Comparison of ENCODE assay signal across 20 cellular contexts in the genomic region with DNA sequence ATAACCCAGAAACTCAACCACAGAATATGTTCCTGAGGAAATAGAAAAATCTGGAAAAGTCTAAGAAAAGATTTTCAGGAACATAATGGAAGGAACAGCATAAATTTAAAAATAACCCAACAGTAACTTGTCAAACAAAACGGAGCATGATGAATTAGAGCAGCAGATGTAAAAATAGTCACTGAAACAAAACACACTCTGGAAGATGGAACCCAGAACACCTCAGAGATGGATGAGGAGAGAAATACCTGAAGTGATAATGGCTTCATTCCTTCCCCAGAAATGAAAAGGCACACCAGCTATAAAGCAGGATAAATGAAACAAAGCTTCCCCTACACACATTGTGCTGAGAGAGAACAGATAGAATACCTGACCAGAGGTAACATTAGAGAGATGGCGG. TPM values are rescaled to one million over a fixed set of nuclear protein-coding genes. Genes with fewer than 3 reads are reported as not detected.
DNase-seq lines count a peak whose midpoint lies in the region; ATAC-seq and TF ChIP-seq lines count a peak whose summit lies in the region.
"Had no signal": no experiment of that assay in that cellular context is flagged by ENCODE, and none has a peak within 500 bp of the region (broad histone marks: within the 10 kb centered on the region; RNA-seq: fewer than 3 reads in every experiment).

No MANE protein-coding gene starts in this region.

- no peak for DNase-seq in stimulated activated naive CD8-positive, alpha-beta T cell treated with anti-CD3 and anti-CD28 coated beads, Interleukin-15, Interleukin-2, amounts not matched to agents 100 U/mL and 50 U/mL, for 24 hours
- DNase-seq in osteoblast (ENCODE audit: insufficient read length, low spot score, missing footprints) = peak; percentile 47
- DNase-seq in SK-N-SH = no peak
- no peak for DNase-seq in GM19240 (ENCODE audit: insufficient read length, low spot score)
- no peak for DNase-seq in activated CD4-positive, alpha-beta T cell treated with anti-CD3 and anti-CD28 coated beads, Interleukin-2, amount 50 U/mL, for 4 hours
- DNase-seq: C1 segment of cervical spinal cord; dermis blood vessel endothelial cell; foreskin melanocyte; HFFc6; islet precursor cell; NCI-H1436; NCI-H526 treated with DMSO at 0.1 percent for 48 hours; SHP77 treated with DMSO at 0.1 percent for 48 hours; stimulated activated CD8-positive, alpha-beta memory T cell treated with anti-CD3 and anti-CD28 coated beads, Interleukin-4, amount 100 ng/mL, for 48 hours; WERI-Rb-1 had no signal

- no peak for TF ChIP-seq EP300 in SK-N-SH (IDR thresholded peaks at IDR 0.05; ENCODE audit: borderline replicate concordance in 1 of 2, low read depth in 1 of 2, low read length in 1 of 2)

- TF ChIP-seq RAD21 in SK-N-SH (IDR thresholded peaks at IDR 0.05; ENCODE audit: low read length) = no peak

- H3K9me3 Mint-ChIP-seq in stimulated activated naive CD8-positive, alpha-beta T cell treated with anti-CD3 and anti-CD28 coated beads, Interleukin-15, Interleukin-2, amounts not matched to agents 100 ng/mL and 50 ng/mL, for 24 hours = no peaks in the 10 kb centered on the region
- no peaks in the 10 kb centered on the region for H3K9me3 Mint-ChIP-seq in dendritic cell treated with granulocyte-macrophage colony-stimulating factor and Interleukin-4, amounts not matched to agents 40 ng/mL and 50 ng/mL, for 4 days
- H3K9me3 Mint-ChIP-seq: HFFc6 had no signal

- H2AFZ ChIP-seq in osteoblast (ENCODE audit: low read length) (peak overlapping the region; percentile 21), SK-N-SH (ENCODE audit: low read depth) (no peak overlapping the region; the same call in 1 of the 2 replicates)

- no peaks in the 10 kb centered on the region for H3K4me1 ChIP-seq in osteoblast (ENCODE audit: insufficient read depth, low read length)
- H3K4me1 ChIP-seq in SK-N-SH (ENCODE audit: control insufficient read depth in 1 of 2, insufficient read depth in 2 of 2, low read depth in 1 of 2, low read length in 1 of 2) = peaks cover 0 to 7% of the 10 kb centered on the region in 2 experiments; a peak in 1 of 4 replicates

- H3K36me3 ChIP-seq in osteoblast (ENCODE audit: insufficient read depth, low read length) (peaks cover 12% of the 10 kb centered on the region), SK-N-SH (replicated peaks in 1 of 2; ENCODE audit: control insufficient read depth in 1 of 2, insufficient read depth in 2 of 2, low read length in 1 of 2) (no peaks in the 10 kb centered on the region)

- H3K27ac Mint-ChIP-seq in stimulated activated naive CD8-positive, alpha-beta T cell treated with anti-CD3 and anti-CD28 coated beads, Interleukin-15, Interleukin-2, amounts not matched to agents 100 ng/mL and 50 ng/mL, for 24 hours = peak overlapping the region; percentile 21
- peak overlapping the region; percentile 67 for H3K27ac Mint-ChIP-seq in dendritic cell treated with granulocyte-macrophage colony-stimulating factor and Interleukin-4, amounts not matched to agents 40 ng/mL and 50 ng/mL, for 4 days
- H3K27ac Mint-ChIP-seq: activated naive CD8-positive, alpha-beta T cell had no signal

- H3K27me3 ChIP-seq in osteoblast (ENCODE audit: insufficient read depth, low read length) = no peaks in the 10 kb centered on the region
- no peaks in the 10 kb centered on the region for H3K27me3 ChIP-seq in SK-N-SH (ENCODE audit: insufficient read depth)

- H3K4me1 Mint-ChIP-seq in stimulated activated naive CD8-positive, alpha-beta T cell treated with anti-CD3 and anti-CD28 coated beads, Interleukin-15, Interleukin-2, amounts not matched to agents 100 ng/mL and 50 ng/mL, for 24 hours (ENCODE audit: low read depth) = peaks cover 44% of the 10 kb centered on the region
- H3K4me1 Mint-ChIP-seq in dendritic cell treated with granulocyte-macrophage colony-stimulating factor and Interleukin-4, amounts not matched to agents 40 ng/mL and 50 ng/mL, for 4 days (ENCODE audit: low read depth) = peaks cover 51% of the 10 kb centered on the region

- CTCF ChIA-PET in SK-N-SH (lab: Yijun Ruan, JAX) = interaction anchor here (1.4 to 4.8 kb wide), 2 partner anchors 68 to 70 kb away, joined by 4 to 25 read pairs; no protein-coding TSS in a partner anchor

- intact Hi-C loops in dendritic cell treated with granulocyte-macrophage colony-stimulating factor and Interleukin-4, amounts not matched to agents 40 ng/mL and 50 ng/mL, for 4 days (cut with micrococcal nuclease) = no loop called here

- H3K9me3 ChIP-seq in osteoblast (ENCODE audit: low read depth, low read length) (no peaks in the 10 kb centered on the region), SK-N-SH (no peaks in the 10 kb centered on the region)

- H3K4me3 ChIP-seq in osteoblast (ENCODE audit: insufficient read depth, low read length) (no peak overlapping the region), SK-N-SH (ENCODE audit: low read depth in 2 of 2, low read length in 1 of 2) (no peak overlapping the region)

- H3K79me2 ChIP-seq in osteoblast (ENCODE audit: insufficient read depth, low read length) = no peaks in the 10 kb centered on the region
- peaks cover 25% of the 10 kb centered on the region for H3K79me2 ChIP-seq in SK-N-SH (ENCODE audit: insufficient read depth)

- H3K27ac ChIP-seq in osteoblast (ENCODE audit: low read depth, low read length) = no peak overlapping the region
- H3K27ac ChIP-seq in SK-N-SH (ENCODE audit: low read depth in 2 of 2, low read length in 1 of 2) = no peak overlapping the region
- H3K27ac ChIP-seq: WERI-Rb-1 had no signal

- no peak for ATAC-seq in stimulated activated naive CD8-positive, alpha-beta T cell treated with anti-CD3 and anti-CD28 coated beads, Interleukin-15, Interleukin-2, amounts not matched to agents 100 U/mL and 50 U/mL, for 24 hours
- no peak for ATAC-seq in GM18873 (IDR thresholded peaks at IDR 0.05; ENCODE audit: low FRiP score, unreplicated experiment)

- H3K9ac ChIP-seq in SK-N-SH = no peak overlapping the region

- 91% methylated on average over 2 of the region's 2 CpGs for WGBS in SK-N-SH (ENCODE audit: low lambda C conversion rate)

- H3K4me3 Mint-ChIP-seq in stimulated activated naive CD8-positive, alpha-beta T cell treated with anti-CD3 and anti-CD28 coated beads, Interleukin-15, Interleukin-2, amounts not matched to agents 100 ng/mL and 50 ng/mL, for 24 hours = peak overlapping the region; percentile 56
- H3K4me3 Mint-ChIP-seq in dendritic cell treated with granulocyte-macrophage colony-stimulating factor and Interleukin-4, amounts not matched to agents 40 ng/mL and 50 ng/mL, for 4 days = no peak overlapping the region
- H3K4me3 Mint-ChIP-seq: activated naive CD8-positive, alpha-beta T cell; HFFc6 had no signal

- TF ChIP-seq CTCF in osteoblast (IDR thresholded peaks at IDR 0.05; ENCODE audit: extremely low read depth, low read depth, low read length) (no peak), SK-N-SH (IDR thresholded peaks at IDR 0.05) (no peak)

- peaks cover 5% of the 10 kb centered on the region for H4K20me1 ChIP-seq in osteoblast (ENCODE audit: insufficient read depth, low read length)
- peaks cover 7% of the 10 kb centered on the region; the same call in 1 of the 2 replicates for H4K20me1 ChIP-seq in SK-N-SH (ENCODE audit: insufficient read depth)

- H3K27me3 Mint-ChIP-seq in stimulated activated naive CD8-positive, alpha-beta T cell treated with anti-CD3 and anti-CD28 coated beads, Interleukin-15, Interleukin-2, amounts not matched to agents 100 ng/mL and 50 ng/mL, for 24 hours = no peaks in the 10 kb centered on the region
- no peaks in the 10 kb centered on the region for H3K27me3 Mint-ChIP-seq in dendritic cell treated with granulocyte-macrophage colony-stimulating factor and Interleukin-4, amounts not matched to agents 40 ng/mL and 50 ng/mL, for 4 days
- H3K27me3 Mint-ChIP-seq: activated naive CD8-positive, alpha-beta T cell had no signal

- H3F3A ChIP-seq in SK-N-SH (replicated peaks; ENCODE audit: insufficient read depth) = no peaks in the 10 kb centered on the region

- H3K4me2 ChIP-seq in osteoblast (ENCODE audit: insufficient read depth, low read length) (no peak overlapping the region), SK-N-SH (no peak overlapping the region)

- POLR2A ChIA-PET in SK-N-SH (lab: Yijun Ruan, JAX) = no interaction called here

- no peaks in the 10 kb centered on the region for H3K9me2 ChIP-seq in SK-N-SH

- H3K36me3 Mint-ChIP-seq in stimulated activated naive CD8-positive, alpha-beta T cell treated with anti-CD3 and anti-CD28 coated beads, Interleukin-15, Interleukin-2, amounts not matched to agents 100 ng/mL and 50 ng/mL, for 24 hours (ENCODE audit: low read depth) = peaks cover 61% of the 10 kb centered on the region
- H3K36me3 Mint-ChIP-seq in dendritic cell treated with granulocyte-macrophage colony-stimulating factor and Interleukin-4, amounts not matched to agents 40 ng/mL and 50 ng/mL, for 4 days (ENCODE audit: low read depth) = peaks cover 15% of the 10 kb centered on the region
- H3K36me3 Mint-ChIP-seq: activated naive CD8-positive, alpha-beta T cell had no signal

TF ChIP-seq in SK-N-SH, 30 proteins besides CTCF, POLR2A, EP300 and RAD21 (continues in another document):
- TF ChIP-seq POLR2AphosphoS5 (IDR thresholded peaks at IDR 0.05; ENCODE audit: low read depth, low read length) = no peak
- TF ChIP-seq, protein P1, sequence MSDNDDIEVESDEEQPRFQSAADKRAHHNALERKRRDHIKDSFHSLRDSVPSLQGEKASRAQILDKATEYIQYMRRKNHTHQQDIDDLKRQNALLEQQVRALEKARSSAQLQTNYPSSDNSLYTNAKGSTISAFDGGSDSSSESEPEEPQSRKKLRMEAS (IDR thresholded peaks at IDR 0.05; ENCODE audit: low read depth) = no peak

RNA-seq across cellular contexts. Expression of a gene that starts 6.3 kb away (rescaled TPM):
- total RNA-seq in osteoblast = 17.7 and 23.9 TPM in 2 replicates
- 70.7 and 112 TPM in 2 replicates for polyA plus RNA-seq in SK-N-SH (2012; rRNA removed)
- 42.3 and 61.2 TPM in 2 replicates for polyA plus RNA-seq in SK-N-SH (2012; cell fraction: cytosol; rRNA removed)
- polyA plus RNA-seq in SK-N-SH (2012; cell fraction: nucleus; rRNA removed) = 46.5 and 61.3 TPM in 2 replicates

RNA-seq across cellular contexts. Expression of a gene that starts 6.7 kb away (rescaled TPM):
- 20.0 and 23.2 TPM in 2 replicates for total RNA-seq in osteoblast
- polyA plus RNA-seq in SK-N-SH (2012; rRNA removed) = 44.4 and 59.0 TPM in 2 replicates
- 41.9 and 50.3 TPM in 2 replicates for polyA plus RNA-seq in SK-N-SH (2012; cell fraction: cytosol; rRNA removed)
- 47.1 and 49.5 TPM in 2 replicates for polyA plus RNA-seq in SK-N-SH (2012; cell fraction: nucleus; rRNA removed)

RNA-seq across cellular contexts. Expression of a gene that starts 12.1 kb away (rescaled TPM):
- 1.5 and 3.3 TPM in 2 replicates for total RNA-seq in osteoblast
- polyA plus RNA-seq in SK-N-SH (2012; rRNA removed) = 160 and 181 TPM in 2 replicates
- 76.9 and 109 TPM in 2 replicates for polyA plus RNA-seq in SK-N-SH (2012; cell fraction: cytosol; rRNA removed)
- polyA plus RNA-seq in SK-N-SH (2012; cell fraction: nucleus; rRNA removed) = 103 and 110 TPM in 2 replicates

RNA-seq across cellular contexts. Expression of a gene that starts 33.5 kb away (rescaled TPM):
- total RNA-seq in osteoblast = 8.0 and 11.5 TPM in 2 replicates
- polyA plus RNA-seq in SK-N-SH (2012; rRNA removed) = 23.5 and 31.4 TPM in 2 replicates
- 25.8 and 29.6 TPM in 2 replicates for polyA plus RNA-seq in SK-N-SH (2012; cell fraction: cytosol; rRNA removed)
- 13.7 and 15.8 TPM in 2 replicates for polyA plus RNA-seq in SK-N-SH (2012; cell fraction: nucleus; rRNA removed)

RNA-seq across cellular contexts. Expression of a gene that starts 34.3 kb away (rescaled TPM):
- not detected in 2 replicates for total RNA-seq in osteoblast
- polyA plus RNA-seq in SK-N-SH (2012; rRNA removed) = not detected in 2 replicates
- polyA plus RNA-seq in SK-N-SH (2012; cell fraction: cytosol; rRNA removed) = not detected in 2 replicates
- polyA plus RNA-seq in SK-N-SH (2012; cell fraction: nucleus; rRNA removed) = not detected in 2 replicates
- total RNA-seq: dermis blood vessel endothelial cell, G401, HFFc6 had no signal
